Comparison of ENCODE assay signal across 2 cellular contexts in genomic region chr7:8443871-8444756, GRCh38.
TF ChIP-seq lines count a peak whose summit lies in the region.

No MANE protein-coding gene starts in this region.

TF ChIP-seq in K562, 482 proteins besides CTCF, POLR2A, EP300 and RAD21:
- TF ChIP-seq KAT7 (CRISPR knock-in tag; IDR thresholded peaks at IDR 0.05; ENCODE audit: borderline replicate concordance) (no peak), GABPA (tag; conservative IDR thresholded peaks at IDR 0.05; ENCODE audit: low read depth) (no peak), FOXP4 (CRISPR knock-in tag; IDR thresholded peaks at IDR 0.05; ENCODE audit: borderline replicate concordance) (no peak), CTBP1 (IDR thresholded peaks at IDR 0.05; ENCODE audit: borderline replicate concordance) (no peak), RFX5 (IDR thresholded peaks at IDR 0.05; ENCODE audit: low read depth, low read length) (no peak)

TF ChIP-seq in HepG2, 621 proteins besides CTCF, POLR2A, EP300 and RAD21:
- TF ChIP-seq PITX1 (CRISPR knock-in tag; IDR thresholded peaks at IDR 0.05) (no peak), RORA (CRISPR knock-in tag; IDR thresholded peaks at IDR 0.05) (no peak), FOXM1 (CRISPR knock-in tag; IDR thresholded peaks at IDR 0.05) (no peak), ZNF230 (CRISPR knock-in tag; IDR thresholded peaks at IDR 0.05) (no peak), MZF1 (CRISPR knock-in tag; IDR thresholded peaks at IDR 0.05; ENCODE audit: borderline replicate concordance) (no peak), FOXJ3 (CRISPR knock-in tag; IDR thresholded peaks at IDR 0.05; ENCODE audit: borderline replicate concordance) (no peak), PBX3 (CRISPR knock-in tag; IDR thresholded peaks at IDR 0.05; ENCODE audit: borderline replicate concordance) (no peak), MTF1 (CRISPR knock-in tag; IDR thresholded peaks at IDR 0.05) (no peak), ELK4 (CRISPR knock-in tag; IDR thresholded peaks at IDR 0.05; ENCODE audit: borderline replicate concordance) (no peak), HMG20A (CRISPR knock-in tag; IDR thresholded peaks at IDR 0.05; ENCODE audit: borderline replicate concordance) (no peak), ZBTB3 (CRISPR knock-in tag; IDR thresholded peaks at IDR 0.05; ENCODE audit: borderline replicate concordance, low read depth) (no peak), ELF3 (CRISPR knock-in tag; IDR thresholded peaks at IDR 0.05) (no peak), KLF12 (CRISPR knock-in tag; IDR thresholded peaks at IDR 0.05; ENCODE audit: borderline replicate concordance) (no peak), ZEB1 (IDR thresholded peaks at IDR 0.05; ENCODE audit: insufficient replicate concordance, low read depth) (no peak)
